18 cellular contexts compared by ENCODE assay signal in genomic region chr15:58467722-58468436, GRCh38. TPM values are rescaled to one million over a fixed set of nuclear protein-coding genes. Genes with fewer than 3 reads are reported as not detected.
DNase-seq lines count a peak whose midpoint lies in the region; ATAC-seq and TF ChIP-seq lines count a peak whose summit lies in the region.
"Had no signal": no experiment of that assay in that cellular context is flagged by ENCODE, and none has a peak within 500 bp of the region (broad histone marks: within the 10 kb centered on the region; RNA-seq: fewer than 3 reads in every experiment).

No MANE protein-coding gene starts in this region.

- no peak for DNase-seq in activated CD4-positive, alpha-beta T cell treated with anti-CD3 and anti-CD28 coated beads, Interleukin-2, amount 10 ng/mL, durations not matched to agents 24 days and 14 days
- DNase-seq in activated CD4-positive, alpha-beta T cell treated with anti-CD3 and anti-CD28 coated beads, Interleukin-2, amount 50 U/mL, for 4 hours, result no peak
- DNase-seq in astrocyte of the cerebellum (ENCODE audit: low read depth) (peak; percentile 83), right lobe of liver (peak; percentile 66 to 91 (median 82)), upper lobe of right lung (no peak), left ventricle myocardium superior (no peak)
- DNase-seq: activated naive CD4-positive, alpha-beta T cell treated with anti-CD3 and anti-CD28 coated beads, Interleukin-2, amount 50 U/mL, for 16 hours; central memory CD4-positive, alpha-beta T cell; endodermal cell; H7; naive thymus-derived CD8-positive, alpha-beta T cell; NCI-H2081; stimulated activated naive B cell treated with anti-CD40 and anti-IgM and Interleukin-4, amounts not matched to agents 10 μg/mL and 1 μg/mL and 100 μg/mL, for 72 hours had no signal

- H3K27me3 Mint-ChIP-seq in activated CD4-positive, alpha-beta T cell treated with anti-CD3 and anti-CD28 coated beads, Interleukin-2, amount 10 ng/mL, durations not matched to agents 24 days and 14 days, result no peaks in the 10 kb centered on the region
- H3K27me3 Mint-ChIP-seq: naive thymus-derived CD8-positive, alpha-beta T cell had no signal

- no peak for TF ChIP-seq POLR2A in right lobe of liver (IDR thresholded peaks at IDR 0.05)

- H3K9me3 Mint-ChIP-seq in activated CD4-positive, alpha-beta T cell treated with anti-CD3 and anti-CD28 coated beads, Interleukin-2, amount 10 ng/mL, durations not matched to agents 24 days and 14 days, result peaks cover 3% of the 10 kb centered on the region
- H3K9me3 Mint-ChIP-seq: endodermal cell; naive thymus-derived CD8-positive, alpha-beta T cell; stimulated activated naive B cell treated with anti-CD40 and anti-IgM and Interleukin-4, amounts not matched to agents 10 μg/mL and 1 μg/mL and 100 μg/mL, for 72 hours had no signal

- in situ Hi-C loops in astrocyte of the cerebellum (cut with HindIII; ENCODE audit: low sequenced_read_pairs), result no loop called here

- peaks cover 0 to 64% (median 17%) of the 10 kb centered on the region in 4 donors for H3K4me1 ChIP-seq in right lobe of liver
- H3K4me1 ChIP-seq in upper lobe of right lung, result peaks cover 4% of the 10 kb centered on the region
- H3K4me1 ChIP-seq: gastroesophageal sphincter had no signal

- H3K4me1 Mint-ChIP-seq in activated CD4-positive, alpha-beta T cell treated with anti-CD3 and anti-CD28 coated beads, Interleukin-2, amount 10 ng/mL, durations not matched to agents 24 days and 14 days, result peaks cover 42% of the 10 kb centered on the region

- ATAC-seq in right lobe of liver, result peak; percentile 66 to 84 (median 80)
- ATAC-seq in upper lobe of right lung, result peak; percentile 38
- no peak for ATAC-seq in GM21360 (IDR thresholded peaks at IDR 0.05; ENCODE audit: unreplicated experiment)
- ATAC-seq in left ventricle myocardium superior, result no peak
- no peak for ATAC-seq in HG02642 (IDR thresholded peaks at IDR 0.05; ENCODE audit: poor library complexity, unreplicated experiment)
- ATAC-seq: gastroesophageal sphincter; naive thymus-derived CD8-positive, alpha-beta T cell; stimulated activated naive B cell treated with anti-CD40 and anti-IgM and Interleukin-4, amounts not matched to agents 10 μg/mL and 1 μg/mL and 100 μg/mL, for 72 hours had no signal

- TF ChIP-seq CTCF in astrocyte of the cerebellum (IDR thresholded peaks at IDR 0.05; ENCODE audit: low read depth, low read length, missing control alignments), result no peak
- no peak for TF ChIP-seq CTCF in right lobe of liver (IDR thresholded peaks at IDR 0.05)
- TF ChIP-seq CTCF in upper lobe of right lung (IDR thresholded peaks at IDR 0.05), result no peak

- 29% methylated on average over 9 of the region's 9 CpGs for WGBS in right lobe of liver (ENCODE audit: insufficient coverage, low coverage, low lambda C conversion rate, missing lambda C conversion rate)

- no peaks in the 10 kb centered on the region for H3K36me3 Mint-ChIP-seq in activated CD4-positive, alpha-beta T cell treated with anti-CD3 and anti-CD28 coated beads, Interleukin-2, amount 10 ng/mL, durations not matched to agents 24 days and 14 days (ENCODE audit: low read depth)
- H3K36me3 Mint-ChIP-seq: naive thymus-derived CD8-positive, alpha-beta T cell; stimulated activated naive B cell treated with anti-CD40 and anti-IgM and Interleukin-4, amounts not matched to agents 10 μg/mL and 1 μg/mL and 100 μg/mL, for 72 hours had no signal

- no peaks in the 10 kb centered on the region for H3K27me3 ChIP-seq in right lobe of liver
- no peaks in the 10 kb centered on the region for H3K27me3 ChIP-seq in upper lobe of right lung
- H3K27me3 ChIP-seq: gastroesophageal sphincter had no signal

- H3K9me3 ChIP-seq in right lobe of liver (no peaks in the 10 kb centered on the region), upper lobe of right lung (no peaks in the 10 kb centered on the region)
- H3K9me3 ChIP-seq: gastroesophageal sphincter had no signal

- no peak overlapping the region for H3K4me3 Mint-ChIP-seq in activated CD4-positive, alpha-beta T cell treated with anti-CD3 and anti-CD28 coated beads, Interleukin-2, amount 10 ng/mL, durations not matched to agents 24 days and 14 days
- H3K4me3 Mint-ChIP-seq: endodermal cell; naive thymus-derived CD8-positive, alpha-beta T cell; stimulated activated naive B cell treated with anti-CD40 and anti-IgM and Interleukin-4, amounts not matched to agents 10 μg/mL and 1 μg/mL and 100 μg/mL, for 72 hours had no signal

- H3K36me3 ChIP-seq in right lobe of liver, result no peaks in the 10 kb centered on the region
- H3K36me3 ChIP-seq in upper lobe of right lung, result no peaks in the 10 kb centered on the region
- H3K36me3 ChIP-seq: gastroesophageal sphincter had no signal

- H3K27ac Mint-ChIP-seq in activated CD4-positive, alpha-beta T cell treated with anti-CD3 and anti-CD28 coated beads, Interleukin-2, amount 10 ng/mL, durations not matched to agents 24 days and 14 days, result peak overlapping the region; percentile 55
- H3K27ac Mint-ChIP-seq: endodermal cell; stimulated activated naive B cell treated with anti-CD40 and anti-IgM and Interleukin-4, amounts not matched to agents 10 μg/mL and 1 μg/mL and 100 μg/mL, for 72 hours had no signal

- H3K27ac ChIP-seq in right lobe of liver (peak overlapping the region; percentile 69 to 82 (median 72)), upper lobe of right lung (no peak overlapping the region)
- H3K27ac ChIP-seq: gastroesophageal sphincter, VCaP had no signal

- intact Hi-C loops in activated CD4-positive, alpha-beta T cell treated with anti-CD3 and anti-CD28 coated beads, Interleukin-2, amount 10 ng/mL, durations not matched to agents 24 days and 14 days (cut with micrococcal nuclease), result no loop called here
- intact Hi-C loops in right lobe of liver (cut with DNase I), result no loop called here
- intact Hi-C loops in upper lobe of right lung (cut with DNase I), result no loop called here
- intact Hi-C loops in left ventricle myocardium superior (cut with micrococcal nuclease), result no loop called here

- H3K4me3 ChIP-seq in astrocyte of the cerebellum (ENCODE audit: low read depth, low read length) (no peak overlapping the region), right lobe of liver (peak overlapping the region in 1 of 3 donors; percentile 20), upper lobe of right lung (no peak overlapping the region)
- H3K4me3 ChIP-seq: gastroesophageal sphincter had no signal

RNA-seq across cellular contexts. Expression of gene LIPC, which starts 36.1 kb away (rescaled TPM):
- total RNA-seq in activated CD4-positive, alpha-beta T cell treated with anti-CD3 and anti-CD28 coated beads, Interleukin-2, amount 10 ng/mL, durations not matched to agents 24 days and 14 days, result 0.80 and 0.93 TPM in 2 replicates
- 100 to 1,000 TPM in 2 of 6 experiments, 10 to 100 TPM in 4; 31.1 to 213 (median 86.1) TPM for total RNA-seq in right lobe of liver
- total RNA-seq in upper lobe of right lung, result 0.64 TPM
- 0.32 TPM for total RNA-seq in left ventricle myocardium superior
- total RNA-seq: endodermal cell, H7, MCF 10A had no signal

Comparison
In these comparisons a context has a peak if more than half of its experiments do, and no peak if none do; other contexts are left out.
1. DNase-seq: peak in astrocyte of the cerebellum (single experiment) and right lobe of liver (3 of 3); none in activated CD4-positive, alpha-beta T cell treated with anti-CD3 and anti-CD28 coated beads, Interleukin-2, amount 10 ng/mL, durations not matched to agents 24 days and 14 days (single experiment), activated CD4-positive, alpha-beta T cell treated with anti-CD3 and anti-CD28 coated beads, Interleukin-2, amount 50 U/mL, for 4 hours (0 of 2), upper lobe of right lung (single experiment) and left ventricle myocardium superior (single experiment).
2. ATAC-seq: peak in right lobe of liver (4 of 4) and upper lobe of right lung (single experiment); none in GM21360 (single experiment), left ventricle myocardium superior (single experiment) and HG02642 (single experiment).
3. RNA of gene LIPC, which starts 36.1 kb away (total RNA-seq): 31.1 to 213 TPM in right lobe of liver; 0.80 to 0.93 TPM in activated CD4-positive, alpha-beta T cell treated with anti-CD3 and anti-CD28 coated beads, Interleukin-2, amount 10 ng/mL, durations not matched to agents 24 days and 14 days, 0.64 TPM in upper lobe of right lung (single experiment) and 0.32 TPM in left ventricle myocardium superior (single experiment); every median in the first group is over 10 times any median in the second.